Comparison of ENCODE assay signal across 8 cellular contexts in the genomic region with DNA sequence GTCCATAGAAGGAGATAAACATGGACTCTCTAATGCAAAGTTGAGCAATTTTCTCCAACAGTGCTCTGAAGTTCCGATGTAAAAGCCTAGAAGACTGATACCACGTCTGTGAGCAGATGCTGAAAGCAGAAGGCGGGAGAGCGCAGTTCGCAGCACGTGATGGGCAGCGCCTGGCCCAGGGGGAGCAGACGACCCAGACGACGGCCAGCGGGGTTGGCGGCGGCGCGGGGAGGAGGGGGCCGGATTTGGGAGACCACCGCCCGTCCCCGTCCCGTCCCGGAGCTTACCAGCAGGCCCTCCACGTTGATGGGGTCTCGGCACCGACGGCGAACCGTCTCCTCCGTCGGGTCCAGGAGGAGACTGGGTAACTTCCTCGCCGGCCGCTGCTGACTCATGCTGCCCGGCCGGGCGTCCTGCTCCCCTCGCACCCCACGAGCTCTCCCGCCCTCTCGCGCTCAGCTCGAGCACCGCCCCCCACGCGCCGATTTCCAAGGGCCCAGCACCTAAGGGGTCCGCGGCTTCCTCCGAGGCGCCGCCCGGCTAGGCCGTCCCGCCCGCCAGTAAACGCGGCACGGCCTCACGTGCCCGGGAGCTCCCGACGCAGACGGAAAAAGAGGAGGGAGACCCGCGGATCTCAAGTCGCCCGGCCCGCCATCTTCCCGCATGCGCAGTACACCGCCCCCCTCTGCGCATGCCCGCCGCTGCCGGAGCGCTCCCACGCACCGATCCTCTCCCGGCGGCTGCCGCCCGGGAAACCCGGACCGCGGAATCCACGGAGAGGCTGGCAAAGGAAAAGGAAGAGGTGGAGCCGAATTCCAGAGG. TPM values are rescaled to one million over a fixed set of nuclear protein-coding genes. Genes with fewer than 3 reads are reported as not detected.
DNase-seq lines count a peak whose midpoint lies in the region; ATAC-seq and TF ChIP-seq lines count a peak whose summit lies in the region.

E2F6 (minus strand) TSS at position 677 of the 822 bp plus-strand sequence; CDS start at position 395, 282 bp downstream.

- H3K4me2 ChIP-seq in trophoblast cell (ENCODE audit: low read length): peak within 1 kb of the TSS; percentile 99

- no peak within 1 kb of the TSS for H2BK12ac ChIP-seq in trophoblast cell (ENCODE audit: low read length)

- H3K18ac ChIP-seq in trophoblast cell (ENCODE audit: low read length): peak within 1 kb of the TSS; percentile 95

- no peaks in the 10 kb centered on the region for H3K27me3 Mint-ChIP-seq in T-cell

- peak; percentile 69 for ATAC-seq in HG02763 (IDR thresholded peaks at IDR 0.05; ENCODE audit: unreplicated experiment)
- peak; percentile 80 to 86 (median 80) for ATAC-seq in T-cell (replicated peaks in 1 of 4)
- ATAC-seq in Right ventricle myocardium superior (ENCODE audit: poor library complexity): peak; percentile 97

- H3K9me3 ChIP-seq in adipocyte (ENCODE audit: control insufficient read depth, low read length) (no peaks in the 10 kb centered on the region), trophoblast cell (ENCODE audit: insufficient read depth, low read depth, low read length) (no peaks in the 10 kb centered on the region), tibial nerve (no peaks in the 10 kb centered on the region)

- H2AK5ac ChIP-seq in trophoblast cell (ENCODE audit: low read length): peak within 1 kb of the TSS; percentile 88

- TF ChIP-seq EP300 in tibial nerve (IDR thresholded peaks at IDR 0.05): peak; percentile 85 to 93

- H3K4me3 ChIP-seq in adipocyte (ENCODE audit: low read length) (peak within 1 kb of the TSS; percentile 94), trophoblast cell (ENCODE audit: low read depth, low read length) (peak within 1 kb of the TSS; percentile 81), tibial nerve (peak within 1 kb of the TSS; percentile 53 to 91 (median 82))

- peak within 1 kb of the TSS; percentile 82 to 97 (median 91) for H3K4me3 Mint-ChIP-seq in T-cell

- peak within 1 kb of the TSS; percentile 85 for H2BK5ac ChIP-seq in trophoblast cell (ENCODE audit: low read depth, low read length, poor library complexity)

- peak within 1 kb of the TSS; percentile 91 for H2AFZ ChIP-seq in trophoblast cell (ENCODE audit: insufficient read depth, low read length, poor library complexity)

- H3K79me1 ChIP-seq in trophoblast cell (ENCODE audit: low read length): peaks cover 6% of the 10 kb centered on the region

- H3K27ac Mint-ChIP-seq in T-cell: peak within 1 kb of the TSS; percentile 81 to 93

- peak within 1 kb of the TSS; percentile 99 for H3K14ac ChIP-seq in trophoblast cell (ENCODE audit: low read length)

- H3K36me3 ChIP-seq in adipocyte (ENCODE audit: control insufficient read depth, insufficient read depth, low read length, severe bottlenecking): peaks cover 16% of the 10 kb centered on the region
- H3K36me3 ChIP-seq in trophoblast cell (ENCODE audit: control insufficient read depth in 1 of 2, insufficient read depth in 2 of 2, low read length in 2 of 2): peaks cover 3 to 4% of the 10 kb centered on the region in 2 experiments
- peaks cover 0 to 5% (median 0%) of the 10 kb centered on the region in 3 donors for H3K36me3 ChIP-seq in tibial nerve

- no CpG with 5 or more reads among the region's 86 CpGs for WGBS in trophoblast cell (ENCODE audit: extremely low coverage, insufficient coverage, insufficient read length)
- 0 to 1% methylated on average over 35 to 49 of the region's 86 CpGs for WGBS in tibial nerve, 2 donors

- peak within 1 kb of the TSS; percentile 87 for H2BK120ac ChIP-seq in trophoblast cell (ENCODE audit: insufficient read depth, low read length, poor library complexity)

- intact Hi-C loops in Right ventricle myocardium superior (cut with DNase I): no loop called here

- peaks cover 25% of the 10 kb centered on the region for H3K4me1 ChIP-seq in adipocyte (ENCODE audit: control insufficient read depth, insufficient read depth, low read length)
- H3K4me1 ChIP-seq in trophoblast cell (ENCODE audit: control insufficient read depth in 1 of 2, insufficient read depth in 2 of 2, low read length in 2 of 2): peaks cover 5 to 8% of the 10 kb centered on the region in 2 experiments
- H3K4me1 ChIP-seq in tibial nerve: peaks cover 0 to 53% (median 17%) of the 10 kb centered on the region in 4 donors

- peak within 1 kb of the TSS; percentile 96 for H4K8ac ChIP-seq in trophoblast cell (ENCODE audit: low read depth, low read length)

- H3K36me3 Mint-ChIP-seq in T-cell: no peaks in the 10 kb centered on the region

- DNase-seq in NCI-H146 (lab: John Stamatoyannopoulos, UW) (peak; percentile 93), T-cell (peak; percentile 56 to 85 (median 76)), adipocyte (ENCODE audit: low read depth) (peak; percentile 95), Right ventricle myocardium superior (peak; percentile 95), trophoblast cell (peak; percentile 93 to 96), tibial nerve (ENCODE audit: low spot score in 2 of 2) (peak; percentile 82 to 91)

- peak within 1 kb of the TSS; percentile 94 for H4K12ac ChIP-seq in trophoblast cell (ENCODE audit: low read depth, low read length)

- no peak within 1 kb of the TSS for H3K23ac ChIP-seq in trophoblast cell (ENCODE audit: low read length)

- peak within 1 kb of the TSS; percentile 87 for H3K9ac ChIP-seq in adipocyte (ENCODE audit: low read length)
- peak within 1 kb of the TSS; percentile 81 for H3K9ac ChIP-seq in trophoblast cell (ENCODE audit: low read length)

- POLR2A ChIA-PET in T-cell (lab: Charles Lee): interaction anchor here in 1 of 2 donors (1.4 kb wide), 1 partner anchor 310 kb away, joined by 3 read pairs; the partner anchor contains the start of gene SLC66A3

- CTCF ChIA-PET in T-cell (lab: Charles Lee): interaction anchor here (0.6 to 1.5 kb wide), 7 partner anchors 9 to 1162 kb away, joined by 3 to 6 read pairs (median 3); no protein-coding TSS in a partner anchor

- peaks cover 8% of the 10 kb centered on the region for H3K79me2 ChIP-seq in trophoblast cell (ENCODE audit: control insufficient read depth, insufficient read depth, low read length, poor library complexity)

- H3K4me1 Mint-ChIP-seq in T-cell: peaks cover 38 to 40% (median 39%) of the 10 kb centered on the region in 3 donors

- TF ChIP-seq CTCF in tibial nerve (IDR thresholded peaks at IDR 0.05): peak in 2 of 5 experiments; percentile 7 to 61

- H4K91ac ChIP-seq in trophoblast cell (ENCODE audit: low read depth, low read length): peak within 1 kb of the TSS; percentile 96

- TF ChIP-seq POLR2A in GM10847 (IDR thresholded peaks at IDR 0.05; ENCODE audit: extremely low read depth, insufficient read length) (peak; percentile 34), tibial nerve (IDR thresholded peaks at IDR 0.05) (peak; percentile 90 to 93)

- H3K27ac ChIP-seq in trophoblast cell (ENCODE audit: low read depth, low read length) (peak within 1 kb of the TSS; percentile 73), tibial nerve (peak within 1 kb of the TSS; percentile 79 to 96 (median 86))

- peak within 1 kb of the TSS; percentile 91 for H3K4ac ChIP-seq in trophoblast cell (ENCODE audit: low read depth, low read length)

- H3K9me3 Mint-ChIP-seq in T-cell: no peaks in the 10 kb centered on the region

- H3K27me3 ChIP-seq in adipocyte (replicated peaks; ENCODE audit: control insufficient read depth, insufficient read depth, low read length) (no peaks in the 10 kb centered on the region), trophoblast cell (ENCODE audit: insufficient read depth, low read length) (no peaks in the 10 kb centered on the region), tibial nerve (no peaks in the 10 kb centered on the region)

RNA-seq across cellular contexts. Expression of gene E2F6, which starts in this region (rescaled TPM):
- total RNA-seq in T-cell: 1 to 10 TPM; 4.8 to 9.5 (median 9.1) TPM
- 12.2 TPM for total RNA-seq in Right ventricle myocardium superior
- polyA plus RNA-seq in trophoblast cell (2013): 10.3 and 11.2 TPM in 2 replicates
- total RNA-seq in tibial nerve: 10 to 100 TPM; 10.9 to 16.5 (median 13.8) TPM

Comparison
In these comparisons a context has a peak if more than half of its experiments do, and no peak if none do; other contexts are left out.
1. Peak in every context shown above with its lines: DNase-seq, ATAC-seq, H3K4me3 ChIP-seq and H3K27ac ChIP-seq.